15 cellular contexts compared by ENCODE assay signal in genomic region chr6:145502417-145502816, GRCh38.
DNase-seq lines count a peak whose midpoint lies in the region; ATAC-seq and TF ChIP-seq lines count a peak whose summit lies in the region.
"Had no signal": no experiment of that assay in that cellular context is flagged by ENCODE, and none has a peak within 500 bp of the region (broad histone marks: within the 10 kb centered on the region; RNA-seq: fewer than 3 reads in every experiment).

No MANE protein-coding gene starts in this region.

- ATAC-seq in esophagus mucosa (peak; percentile 59), GM21529 (IDR thresholded peaks at IDR 0.05; ENCODE audit: unreplicated experiment) (no peak)
- ATAC-seq: activated CD8-positive, alpha-beta memory T cell treated with anti-CD3 and anti-CD28 coated beads, Interleukin-2, amount 10 ng/mL, durations not matched to agents 7 days and 5 days; left lung had no signal

- TF ChIP-seq RAD21 in Ishikawa (IDR thresholded peaks at IDR 0.05; ENCODE audit: low read depth) = no peak

- no peak for TF ChIP-seq EP300 in Ishikawa (IDR thresholded peaks at IDR 0.05; ENCODE audit: borderline replicate concordance)

- peak; percentile 10 for DNase-seq in DMS153 (lab: John Stamatoyannopoulos, UW)
- DNase-seq in OCI-M1 (lab: John Stamatoyannopoulos, UW) = peak; percentile 3
- no peak for DNase-seq in activated naive CD4-positive, alpha-beta T cell treated with Interleukin-2 at 50 U/mL for 16 hours
- DNase-seq in T-helper 9 cell = no peak
- no peak for DNase-seq in cortex of kidney (lab: John Stamatoyannopoulos, UW)
- DNase-seq: activated CD8-positive, alpha-beta memory T cell treated with anti-CD3 and anti-CD28 coated beads, Interleukin-2, amount 10 ng/mL, durations not matched to agents 7 days and 5 days; activated gamma-delta T cell treated with Interleukin-2 at 50 U/mL for 16 hours; dorsolateral prefrontal cortex; left lung; NCI-H774; Right ventricle myocardium superior; tibial artery had no signal

TF ChIP-seq in Ishikawa, 13 proteins besides CTCF, POLR2A, EP300 and RAD21:
- TF ChIP-seq NFIC (IDR thresholded peaks at IDR 0.05) (peak; percentile 63), USF1 (IDR thresholded peaks at IDR 0.05) (no peak)

Comparison
In these comparisons a context has a peak if more than half of its experiments do, and no peak if none do; other contexts are left out.
1. DNase-seq: peak in DMS153 (single experiment) and OCI-M1 (single experiment); none in activated naive CD4-positive, alpha-beta T cell treated with Interleukin-2 at 50 U/mL for 16 hours (single experiment), T-helper 9 cell (single experiment) and cortex of kidney (single experiment).